30 cellular contexts compared by ENCODE assay signal in genomic region chr1:6023346-6023745, GRCh38.
"Had no signal": no experiment of that assay in that cellular context is flagged by ENCODE, and none has a peak within 500 bp of the region (broad histone marks: within the 10 kb centered on the region; RNA-seq: fewer than 3 reads in every experiment).

No MANE protein-coding gene starts in this region.

- H3K4me3 Mint-ChIP-seq: T-cell had no signal

- H3K4me2 ChIP-seq: PC-9 had no signal

- H3K4me3 ChIP-seq: MG63, PC-9, SJCRH30, SK-N-MC had no signal

- H2AFZ ChIP-seq: PC-9 had no signal

- H3K36me3 ChIP-seq: MG63, SJCRH30 had no signal

- H3K27me3 ChIP-seq: MG63 had no signal

- DNase-seq: Kasumi-1, MG63, NCI-H1048, NCI-H1092 treated with DMSO at 0.1 percent for 48 hours, NCI-H1105 treated with DMSO at 0.1 percent for 48 hours, NCI-H1417, NCI-H1436, NCI-H146, NCI-H1694, NCI-H187, NCI-H1930, NCI-H2029 treated with DMSO at 0.1 percent for 48 hours, NCI-H2081 treated with DMSO at 0.1 percent for 48 hours, NCI-H2107, NCI-H2171, NCI-H226, NCI-H446 treated with DMSO at 0.1 percent for 48 hours, NCI-H510A, NCI-H524, NCI-H69, NCI-H748 treated with DMSO at 0.1 percent for 48 hours, NCI-H82, PC-9, SHP77, SIG-M5, SJCRH30, T-cell had no signal

- H3K27me3 Mint-ChIP-seq: T-cell had no signal

- H3K27ac ChIP-seq: PC-9, SJCRH30, SK-N-MC had no signal

- ATAC-seq: Panc1, Right ventricle myocardium inferior, T-cell had no signal

- H3K9me3 ChIP-seq: MG63, SJCRH30 had no signal

- H3K27ac Mint-ChIP-seq: T-cell had no signal
